18 cellular contexts compared by ENCODE assay signal in genomic region chr9:114497727-114498382, GRCh38. TPM values are rescaled to one million over a fixed set of nuclear protein-coding genes. Genes with fewer than 3 reads are reported as not detected.
DNase-seq lines count a peak whose midpoint lies in the region; ATAC-seq and TF ChIP-seq lines count a peak whose summit lies in the region.
"Had no signal": no experiment of that assay in that cellular context is flagged by ENCODE, and none has a peak within 500 bp of the region (broad histone marks: within the 10 kb centered on the region; RNA-seq: fewer than 3 reads in every experiment).

No MANE protein-coding gene starts in this region.

- no peaks in the 10 kb centered on the region for H3K79me2 ChIP-seq in Karpas-422 (ENCODE audit: low read length)

- no peaks in the 10 kb centered on the region for H3K36me3 ChIP-seq in BLaER1 treated with 17β-estradiol and CSF1 and Interleukin-3, amounts not matched to agents 10 nM and 100 nM
- H3K36me3 ChIP-seq in CD8-positive, alpha-beta memory T cell (ENCODE audit: insufficient read depth, low read length) = no peaks in the 10 kb centered on the region
- H3K36me3 ChIP-seq in Karpas-422 (ENCODE audit: insufficient read depth, low read length) = no peaks in the 10 kb centered on the region

- no peaks in the 10 kb centered on the region for H4K20me1 ChIP-seq in BLaER1 treated with 17β-estradiol and CSF1 and Interleukin-3, amounts not matched to agents 10 nM and 100 nM
- H4K20me1 ChIP-seq in Karpas-422 (ENCODE audit: insufficient read depth, low read depth, low read length) = no peaks in the 10 kb centered on the region

- CTCF ChIA-PET in CD8-positive, alpha-beta memory T cell (lab: Charles Lee) = interaction anchor here (1.1 to 2.1 kb wide), 2 partner anchors 10 to 12 kb away, joined by 7 to 9 read pairs; no protein-coding TSS in a partner anchor

- no peak overlapping the region for H3K27ac ChIP-seq in BLaER1 treated with 17β-estradiol and CSF1 and Interleukin-3, amounts not matched to agents 10 nM and 100 nM
- H3K27ac ChIP-seq in CD8-positive, alpha-beta memory T cell (ENCODE audit: low read depth, low read length) = no peak overlapping the region
- H3K27ac ChIP-seq in dorsolateral prefrontal cortex (peak overlapping the region in 43 of 59 donors; percentile 1 to 98 (median 93)), Karpas-422 (ENCODE audit: low read length) (no peak overlapping the region)

- peaks cover 0 to 23% (median 14%) of the 10 kb centered on the region in 10 experiments; a peak in 17 of 20 replicates for H3K4me1 ChIP-seq in BLaER1 treated with 17β-estradiol and CSF1 and Interleukin-3, amounts not matched to agents 10 nM and 100 nM
- H3K4me1 ChIP-seq in CD8-positive, alpha-beta memory T cell (ENCODE audit: insufficient read depth, low read length) = peaks cover 21% of the 10 kb centered on the region
- H3K4me1 ChIP-seq in Karpas-422 (ENCODE audit: low read length) = peaks cover 1% of the 10 kb centered on the region; the same call in 1 of the 2 replicates

- H3K9ac ChIP-seq in BLaER1 treated with 17β-estradiol and CSF1 and Interleukin-3, amounts not matched to agents 10 nM and 100 nM = 0 out of 22 replicates have a peak overlapping the region, but pooled peaks of 1 of the 11 experiments have one; percentile 8
- H3K9ac ChIP-seq in Karpas-422 (ENCODE audit: low read length) = no peak overlapping the region

- intact Hi-C loops in dorsolateral prefrontal cortex (cut with DNase I) = loop anchor here in 1 of 2 donors (5.0 kb wide), 1 partner anchor 51 kb away; no protein-coding TSS in a partner anchor

- POLR2A ChIA-PET in CD8-positive, alpha-beta memory T cell (lab: Charles Lee) = interaction anchor here (0.8 to 1.0 kb wide), 2 partner anchors 11 to 12 kb away, joined by 3 read pairs; no protein-coding TSS in a partner anchor

- peaks cover 0 to 29% (median 10%) of the 10 kb centered on the region in 11 experiments; a peak in 15 of 22 replicates for H3K27me3 ChIP-seq in BLaER1 treated with 17β-estradiol and CSF1 and Interleukin-3, amounts not matched to agents 10 nM and 100 nM
- H3K27me3 ChIP-seq in CD8-positive, alpha-beta memory T cell (ENCODE audit: insufficient read depth, low read length, poor library complexity, severe bottlenecking) = no peaks in the 10 kb centered on the region
- no peaks in the 10 kb centered on the region for H3K27me3 ChIP-seq in dorsolateral prefrontal cortex
- H3K27me3 ChIP-seq in Karpas-422 (ENCODE audit: low read length) = no peaks in the 10 kb centered on the region

- H3K9me2 ChIP-seq in Karpas-422 (replicated peaks; ENCODE audit: insufficient read depth, low read length) = no peaks in the 10 kb centered on the region

- TF ChIP-seq CTCF in dorsolateral prefrontal cortex (IDR thresholded peaks at IDR 0.05 in 54 of 56, conservative IDR thresholded peaks at IDR 0.05 in 2 of 56; ENCODE audit: low read depth in 1 of 56, partially characterized antibody in 56 of 56) = no peak

- DNase-seq in CD8-positive, alpha-beta memory T cell = peak in 1 of 5 donors; percentile 13
- DNase-seq in T-helper 17 cell (no peak), dorsolateral prefrontal cortex (no peak), HuH-7.5 (ENCODE audit: low spot score) (no peak), Karpas-422 (no peak)
- DNase-seq: Calu3, DMS53, Kasumi-1, NCI-H187, NCI-H446 treated with DMSO at 0.1 percent for 48 hours, NCI-H774, T-cell had no signal

- peaks cover 58 to 76% (median 61%) of the 10 kb centered on the region in 3 donors for H3K4me1 Mint-ChIP-seq in CD8-positive, alpha-beta memory T cell
- peaks cover 21% of the 10 kb centered on the region for H3K4me1 Mint-ChIP-seq in T-helper 17 cell
- H3K4me1 Mint-ChIP-seq: CD14-positive monocyte had no signal

- no peak overlapping the region for H3K4me3 Mint-ChIP-seq in CD8-positive, alpha-beta memory T cell
- no peak overlapping the region for H3K4me3 Mint-ChIP-seq in T-helper 17 cell
- H3K4me3 Mint-ChIP-seq: CD14-positive monocyte, T-cell had no signal

- no peaks in the 10 kb centered on the region for H3K9me3 Mint-ChIP-seq in CD8-positive, alpha-beta memory T cell
- H3K9me3 Mint-ChIP-seq: T-cell had no signal

- ATAC-seq in T-helper 17 cell (no peak), GM21360 (IDR thresholded peaks at IDR 0.05; ENCODE audit: unreplicated experiment) (no peak)
- ATAC-seq: HCT116, Panc1, Right ventricle myocardium inferior had no signal

- peaks cover 0 to 3% of the 10 kb centered on the region in 2 donors for H3K27me3 Mint-ChIP-seq in CD8-positive, alpha-beta memory T cell
- peaks cover 8% of the 10 kb centered on the region for H3K27me3 Mint-ChIP-seq in T-helper 17 cell

- peaks cover 0 to 4% (median 0%) of the 10 kb centered on the region in 3 donors for H3K36me3 Mint-ChIP-seq in CD8-positive, alpha-beta memory T cell
- peaks cover 2% of the 10 kb centered on the region for H3K36me3 Mint-ChIP-seq in T-helper 17 cell (ENCODE audit: low read depth)
- H3K36me3 Mint-ChIP-seq: CD14-positive monocyte, T-cell had no signal

- peak overlapping the region in 7 of 11 experiments; percentile 27 to 54 (median 42); a peak in 7 of 22 replicates for H3K4me2 ChIP-seq in BLaER1 treated with 17β-estradiol and CSF1 and Interleukin-3, amounts not matched to agents 10 nM and 100 nM
- H3K4me2 ChIP-seq in Karpas-422 (ENCODE audit: low read depth, low read length, poor library complexity, severe bottlenecking) = no peak overlapping the region

- peak overlapping the region in 7 of 8 donors; percentile 21 to 75 (median 58) for H3K27ac Mint-ChIP-seq in CD8-positive, alpha-beta memory T cell
- H3K27ac Mint-ChIP-seq in T-helper 17 cell = peak overlapping the region; percentile 77
- H3K27ac Mint-ChIP-seq: CD14-positive monocyte had no signal

- no peaks in the 10 kb centered on the region for H3K9me3 ChIP-seq in BLaER1 treated with 17β-estradiol and CSF1 and Interleukin-3, amounts not matched to agents 10 nM and 100 nM (replicated peaks in 1 of 11)
- no peaks in the 10 kb centered on the region for H3K9me3 ChIP-seq in CD8-positive, alpha-beta memory T cell (ENCODE audit: low read length)
- H3K9me3 ChIP-seq in T-helper 17 cell (ENCODE audit: control insufficient read depth, low read length, poor library complexity, severe bottlenecking) (no peaks in the 10 kb centered on the region), Karpas-422 (ENCODE audit: low read length) (no peaks in the 10 kb centered on the region)

- H3K4me3 ChIP-seq in BLaER1 treated with 17β-estradiol and CSF1 and Interleukin-3, amounts not matched to agents 10 nM and 100 nM = no peak overlapping the region
- H3K4me3 ChIP-seq in CD8-positive, alpha-beta memory T cell (ENCODE audit: low read length) = no peak overlapping the region
- H3K4me3 ChIP-seq in dorsolateral prefrontal cortex = no peak overlapping the region
- H3K4me3 ChIP-seq in Karpas-422 (ENCODE audit: low read length) = no peak overlapping the region

- no peak overlapping the region for H2AFZ ChIP-seq in Karpas-422 (ENCODE audit: low read length)

RNA-seq across cellular contexts. Expression of gene WHRN, which starts 7.4 kb away (rescaled TPM):
- total RNA-seq in CD8-positive, alpha-beta memory T cell = 1 to 10 TPM; 8.6 to 9.0 TPM
- polyA plus RNA-seq in CD8-positive, alpha-beta memory T cell = 5.5 TPM
- total RNA-seq in T-helper 17 cell (10 to 100 TPM; 18.2 to 32.6 TPM), dorsolateral prefrontal cortex (100 to 1,000 TPM in 2 of 120 experiments, 10 to 100 TPM in 117, 1 to 10 TPM in 1; 8.2 to 129 (median 33.9) TPM)
- 0.30 and 0.76 TPM in 2 replicates for total RNA-seq in Karpas-422 (2014; rRNA removed; shearing (Covaris generic); ENCODE audit: low replicate concordance)

Comparison
In these comparisons a context has a peak if more than half of its experiments do, and no peak if none do; other contexts are left out.
1. H3K27ac ChIP-seq: peak in dorsolateral prefrontal cortex (43 of 59); none in BLaER1 treated with 17β-estradiol and CSF1 and Interleukin-3, amounts not matched to agents 10 nM and 100 nM (0 of 11), CD8-positive, alpha-beta memory T cell (single experiment) and Karpas-422 (single experiment).